Comparison of ENCODE assay signal across 13 cellular contexts in the genomic region with DNA sequence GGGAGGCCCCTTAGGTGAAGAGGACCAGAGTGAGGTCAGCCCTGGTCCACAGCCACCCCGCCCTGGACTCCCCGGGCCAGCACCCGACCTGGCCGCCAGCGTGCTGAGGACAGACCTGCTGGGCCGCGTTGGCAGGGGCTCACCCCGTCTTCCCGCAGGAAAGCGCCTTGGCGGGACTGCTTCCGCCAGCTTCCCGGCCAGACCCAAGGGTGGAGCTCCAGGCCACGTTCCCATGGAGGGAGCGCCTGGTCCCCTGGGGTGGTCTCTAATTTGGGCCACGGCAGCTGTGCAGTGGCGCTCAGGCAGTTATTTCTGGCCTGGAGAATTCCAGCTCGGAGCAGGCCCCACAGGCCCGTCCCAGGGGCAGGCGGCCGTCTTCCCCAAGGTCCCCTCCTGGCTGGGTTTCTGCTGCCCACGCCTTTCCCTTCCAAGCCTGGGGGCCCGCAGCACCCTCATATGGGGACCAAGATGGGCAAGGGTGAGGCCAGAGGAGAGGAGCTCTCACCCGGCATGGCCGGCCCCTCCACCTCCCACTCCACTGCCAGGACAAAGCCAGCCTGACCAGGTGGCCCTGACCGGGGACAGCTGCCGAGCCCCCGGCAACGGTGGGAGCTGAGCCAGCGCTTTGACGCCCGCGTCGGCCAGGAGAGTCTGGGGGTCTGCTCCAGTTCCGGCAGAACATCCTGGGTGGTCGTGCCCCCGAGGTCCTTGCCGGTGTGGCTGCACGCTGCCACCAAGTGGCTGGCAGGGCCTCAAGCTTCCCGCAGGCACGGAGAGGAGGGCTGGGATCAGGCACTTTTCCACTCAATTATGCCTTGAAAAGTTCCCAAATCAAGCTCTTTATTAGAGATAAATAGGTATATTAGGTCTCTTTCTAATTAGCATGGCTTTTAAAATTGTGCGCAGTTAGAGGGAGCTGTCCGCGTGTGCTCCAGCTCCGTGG. TPM values are rescaled to one million over a fixed set of nuclear protein-coding genes. Genes with fewer than 3 reads are reported as not detected.
DNase-seq lines count a peak whose midpoint lies in the region; ATAC-seq and TF ChIP-seq lines count a peak whose summit lies in the region.
"Had no signal": no experiment of that assay in that cellular context is flagged by ENCODE, and none has a peak within 500 bp of the region (broad histone marks: within the 10 kb centered on the region; RNA-seq: fewer than 3 reads in every experiment).

No MANE protein-coding gene starts in this region.

- peaks cover 2% of the 10 kb centered on the region for H3K27me3 Mint-ChIP-seq in GM23338 (ENCODE audit: insufficient read depth, low read depth, poor library complexity)
- H3K27me3 Mint-ChIP-seq: CD4-positive, alpha-beta memory T cell; IgD-negative memory B cell had no signal

- H3K36me3 ChIP-seq in GM23338 (ENCODE audit: insufficient read depth) = no peaks in the 10 kb centered on the region

- TF ChIP-seq CTCF in GM23338 (conservative IDR thresholded peaks at IDR 0.05; ENCODE audit: low read depth in 2 of 2) (peak in 1 of 2 experiments; percentile 56; a peak in 3 of 4 replicates), astrocyte of the spinal cord (IDR thresholded peaks at IDR 0.05; ENCODE audit: low read depth, low read length) (peak; percentile 8)

- H3K9me2 ChIP-seq in GM23338 (ENCODE audit: insufficient read depth) = no peaks in the 10 kb centered on the region

- H3K4me1 ChIP-seq in GM23338 (ENCODE audit: insufficient read depth) = no peaks in the 10 kb centered on the region

- in situ Hi-C loops in astrocyte of the spinal cord (cut with HindIII; ENCODE audit: low sequenced_read_pairs) = no loop called here

- no peak for DNase-seq in GM23338 (ENCODE audit: low spot score)
- DNase-seq in astrocyte of the spinal cord (ENCODE audit: low read depth, low spot score) = no peak
- peak; percentile 48 for DNase-seq in hepatic stellate cell (ENCODE audit: low spot score)
- no peak for DNase-seq in sciatic nerve (ENCODE audit: low spot score)
- DNase-seq in activated CD8-positive, alpha-beta memory T cell treated with anti-CD3 and anti-CD28 coated beads, Interleukin-2, amount 50 U/mL, for 4 hours = no peak
- no peak for DNase-seq in H4 (ENCODE audit: low spot score)
- DNase-seq: activated CD4-positive, alpha-beta T cell treated with anti-CD3 and anti-CD28 coated beads for 4 hours; activated naive CD4-positive, alpha-beta T cell treated with Interleukin-2 at 50 U/mL for 16 hours; CD4-positive, alpha-beta memory T cell; nucleus accumbens had no signal

- no peaks in the 10 kb centered on the region; the same call in none of the 2 replicates for H4K20me1 ChIP-seq in GM23338 (replicated peaks; ENCODE audit: insufficient read depth)

- H3K4me3 Mint-ChIP-seq in GM23338 = no peak overlapping the region
- H3K4me3 Mint-ChIP-seq: CD4-positive, alpha-beta memory T cell; IgD-negative memory B cell had no signal

- H3K27me3 ChIP-seq in GM23338 (ENCODE audit: insufficient read depth) = no peaks in the 10 kb centered on the region

- H3K4me3 ChIP-seq in GM23338 (no peak overlapping the region), astrocyte of the spinal cord (ENCODE audit: low read depth, low read length) (no peak overlapping the region)

- no peaks in the 10 kb centered on the region for H3K9me3 Mint-ChIP-seq in GM23338
- H3K9me3 Mint-ChIP-seq: CD4-positive, alpha-beta memory T cell; IgD-negative memory B cell had no signal

- intact Hi-C loops in sciatic nerve (cut with DNase I) = no loop called here

- H3K36me3 Mint-ChIP-seq in GM23338 (ENCODE audit: low read depth) = no peaks in the 10 kb centered on the region
- H3K36me3 Mint-ChIP-seq: CD4-positive, alpha-beta memory T cell; IgD-negative memory B cell had no signal

- peak; percentile 6; the same call in 1 of the 3 replicates for ATAC-seq in GM23338
- peak; percentile 17 for ATAC-seq in sciatic nerve
- no peak for ATAC-seq in GM18868 (IDR thresholded peaks at IDR 0.05; ENCODE audit: unreplicated experiment)
- ATAC-seq in HG03280 (IDR thresholded peaks at IDR 0.05; ENCODE audit: unreplicated experiment) = no peak

- no peaks in the 10 kb centered on the region for H3K79me2 ChIP-seq in GM23338 (replicated peaks; ENCODE audit: insufficient read depth)

- no peak overlapping the region for H3K27ac ChIP-seq in GM23338 (ENCODE audit: low read depth)

- H3K4me1 Mint-ChIP-seq in GM23338 = no peaks in the 10 kb centered on the region
- H3K4me1 Mint-ChIP-seq: CD4-positive, alpha-beta memory T cell; IgD-negative memory B cell had no signal

- H3F3A ChIP-seq in GM23338 (replicated peaks; ENCODE audit: low read depth) = no peaks in the 10 kb centered on the region

- no peak overlapping the region for H2AFZ ChIP-seq in GM23338

- no peak overlapping the region for H3K4me2 ChIP-seq in GM23338

- no peak overlapping the region; the same call in 1 of the 2 replicates for H3K27ac Mint-ChIP-seq in GM23338
- H3K27ac Mint-ChIP-seq: CD4-positive, alpha-beta memory T cell; IgD-negative memory B cell had no signal

TF ChIP-seq in GM23338, 12 proteins besides CTCF, POLR2A, EP300 and RAD21 (continues in another document):
- TF ChIP-seq ETS1 (IDR thresholded peaks at IDR 0.05) (no peak), NANOG (IDR thresholded peaks at IDR 0.05; ENCODE audit: borderline replicate concordance) (no peak), JUNB (IDR thresholded peaks at IDR 0.05; ENCODE audit: unreplicated experiment) (no peak), REST (IDR thresholded peaks at IDR 0.05; ENCODE audit: unreplicated experiment) (no peak)

RNA-seq across cellular contexts. Expression of gene CACNA1H, which starts 28.1 kb away (rescaled TPM):
- 34.5 and 43.3 TPM in 2 replicates for total RNA-seq in GM23338 (2014; rRNA removed; shearing (Covaris generic))
- 3.5 and 3.8 TPM in 2 replicates for polyA plus RNA-seq in GM23338 (2016; fragmentation: Nextera tagmentation; extraction: Ambion mirVana)
- 4.1 TPM for total RNA-seq in sciatic nerve
- total RNA-seq in H4 (2014; rRNA removed; shearing (Covaris generic)) = 1.4 and 2.0 TPM in 2 replicates
- polyA plus RNA-seq: IgD-negative memory B cell had no signal

RNA-seq across cellular contexts. Expression of gene TPSG1, which starts 44.0 kb away (rescaled TPM):
- total RNA-seq in GM23338 (2014; rRNA removed; shearing (Covaris generic)) = not detected in 2 replicates
- 0.56 and 0.81 TPM in 2 replicates for polyA plus RNA-seq in GM23338 (2016; fragmentation: Nextera tagmentation; extraction: Ambion mirVana)
- 0.45 TPM for total RNA-seq in sciatic nerve
- 0.88 and 1.1 TPM in 2 replicates for total RNA-seq in H4 (2014; rRNA removed; shearing (Covaris generic))
- total RNA-seq: CD4-positive, alpha-beta memory T cell had no signal
- polyA plus RNA-seq: CD4-positive, alpha-beta memory T cell; IgD-negative memory B cell had no signal

RNA-seq across cellular contexts. Expression of gene TPSB2, which starts 48.9 kb away (rescaled TPM):
- total RNA-seq in GM23338 (2014; rRNA removed; shearing (Covaris generic)) = not detected in 2 replicates
- 0.23 TPM in 1 of 2 replicates, not detected in the other for polyA plus RNA-seq in GM23338 (2016; fragmentation: Nextera tagmentation; extraction: Ambion mirVana)
- total RNA-seq in sciatic nerve = 18.5 TPM
- 0.17 TPM in 1 of 2 replicates, not detected in the other for total RNA-seq in H4 (2014; rRNA removed; shearing (Covaris generic))
- total RNA-seq: CD4-positive, alpha-beta memory T cell had no signal
- polyA plus RNA-seq: CD4-positive, alpha-beta memory T cell; IgD-negative memory B cell had no signal

RNA-seq across cellular contexts. Expression of gene TPSAB1, which starts 59.5 kb away (rescaled TPM):
- total RNA-seq in GM23338 (2014; rRNA removed; shearing (Covaris generic)) = not detected in 2 replicates
- not detected in 2 replicates for polyA plus RNA-seq in GM23338 (2016; fragmentation: Nextera tagmentation; extraction: Ambion mirVana)
- 11.5 TPM for total RNA-seq in sciatic nerve
- total RNA-seq in H4 (2014; rRNA removed; shearing (Covaris generic)) = not detected in 2 replicates
- total RNA-seq: CD4-positive, alpha-beta memory T cell had no signal
- polyA plus RNA-seq: CD4-positive, alpha-beta memory T cell; IgD-negative memory B cell had no signal

Comparison
In these comparisons a context has a peak if more than half of its experiments do, and no peak if none do; other contexts are left out.
1. ATAC-seq: peak in GM23338 (single experiment) and sciatic nerve (single experiment); none in GM18868 (single experiment) and HG03280 (single experiment).
2. RNA of gene TPSB2, which starts 48.9 kb away (total RNA-seq): 18.5 TPM in sciatic nerve (single experiment); 0.17 TPM in H4 and not detected in GM23338; every median in the first group is over 10 times any median in the second.